14 cellular contexts compared by ENCODE assay signal in genomic region chr2:232419245-232420072, GRCh38. TPM values are rescaled to one million over a fixed set of nuclear protein-coding genes. Genes with fewer than 3 reads are reported as not detected.
DNase-seq lines count a peak whose midpoint lies in the region; ATAC-seq, FAIRE-seq and TF ChIP-seq lines count a peak whose summit lies in the region.
"Had no signal": no experiment of that assay in that cellular context is flagged by ENCODE, and none has a peak within 500 bp of the region (broad histone marks: within the 10 kb centered on the region; RNA-seq: fewer than 3 reads in every experiment).

No MANE protein-coding gene starts in this region.

- ATAC-seq in A549 = peak in 1 of 2 experiments; percentile 8; a peak in 2 of 6 replicates
- no peak for ATAC-seq in GM18873 (IDR thresholded peaks at IDR 0.05; ENCODE audit: low FRiP score, unreplicated experiment)
- ATAC-seq in HG02938 (IDR thresholded peaks at IDR 0.05; ENCODE audit: unreplicated experiment) = no peak
- ATAC-seq in GM21576 (IDR thresholded peaks at IDR 0.05; ENCODE audit: unreplicated experiment) = no peak

- no peaks in the 10 kb centered on the region for H3K9me2 ChIP-seq in GM23248 (ENCODE audit: insufficient read depth)

- H3K27ac Mint-ChIP-seq in nephron progenitor cell = no peak overlapping the region

- intact Hi-C loops in A673 (cut with micrococcal nuclease; ENCODE audit: unreplicated experiment) = no loop called here

- H3K27me3 Mint-ChIP-seq in nephron progenitor cell (ENCODE audit: low read depth, poor library complexity) = peaks cover 99% of the 10 kb centered on the region

- TF ChIP-seq EP300 in A549 (IDR thresholded peaks at IDR 0.05) = no peak

- no peak overlapping the region for H2AFZ ChIP-seq in GM23248

- no peak for TF ChIP-seq CTCF in A549 (IDR thresholded peaks at IDR 0.05)
- no peak for TF ChIP-seq CTCF in nephron progenitor cell (IDR thresholded peaks at IDR 0.05)
- no peak for TF ChIP-seq CTCF in A673 (conservative IDR thresholded peaks at IDR 0.05; ENCODE audit: low read depth, low read length)

- no peak overlapping the region for H3K9ac ChIP-seq in GM23248

- no peak for TF ChIP-seq RAD21 in A549 (conservative IDR thresholded peaks at IDR 0.05 in 1 of 2, IDR thresholded peaks at IDR 0.05 in 1 of 2)

- in situ Hi-C loops in GM23248 (cut with MboI) = loop anchor here (10.0 kb wide), 1 partner anchor 515 kb away; no protein-coding TSS in a partner anchor

- FAIRE-seq in A549 (lab: Jason Lieb, UNC) = no peak

- H3K27me3 ChIP-seq in GM23248 (replicated peaks; ENCODE audit: insufficient read depth) (peaks cover 58% of the 10 kb centered on the region), A673 (replicated peaks; ENCODE audit: insufficient read depth, low read depth, low read length, poor library complexity) (peaks cover 57% of the 10 kb centered on the region)
- H3K27me3 ChIP-seq in effector memory CD4-positive, alpha-beta T cell (replicated peaks; ENCODE audit: control insufficient read depth, insufficient read depth, low read length, poor library complexity, severe bottlenecking) = peaks cover 9% of the 10 kb centered on the region

- no peaks in the 10 kb centered on the region for H3K36me3 ChIP-seq in GM23248 (ENCODE audit: low read depth)
- no peaks in the 10 kb centered on the region for H3K36me3 ChIP-seq in effector memory CD4-positive, alpha-beta T cell (ENCODE audit: control insufficient read depth, insufficient read depth, low read length)
- no peaks in the 10 kb centered on the region for H3K36me3 ChIP-seq in A673 (ENCODE audit: insufficient read depth, low read length, poor library complexity, severe bottlenecking)

- CTCF ChIA-PET in A549 (lab: Yijun Ruan, JAX) (interaction anchor here (0.6 to 1.1 kb wide), 5 partner anchors 29 to 494 kb away, joined by 3 to 4 read pairs (median 3); no protein-coding TSS in a partner anchor), A673 (lab: Charles Lee) (no interaction called here)

- H3K36me3 Mint-ChIP-seq in nephron progenitor cell (ENCODE audit: low read depth) = peaks cover 11% of the 10 kb centered on the region

- peak overlapping the region; percentile 32; the same call in 2 of the 3 replicates for H3K4me3 ChIP-seq in A549
- H3K4me3 ChIP-seq in GM23248 = peak overlapping the region; percentile 57; the same call in 1 of the 2 replicates
- peak overlapping the region; percentile 17 for H3K4me3 ChIP-seq in effector memory CD4-positive, alpha-beta T cell (ENCODE audit: insufficient read depth, low read depth, low read length, poor library complexity, severe bottlenecking)
- no peak overlapping the region for H3K4me3 ChIP-seq in A673 (ENCODE audit: low read depth, low read length, poor library complexity, severe bottlenecking)

- no peaks in the 10 kb centered on the region for H4K20me1 ChIP-seq in GM23248 (ENCODE audit: insufficient read depth)

- no peaks in the 10 kb centered on the region for H3F3A ChIP-seq in GM23248 (ENCODE audit: insufficient read depth)

- peak overlapping the region; percentile 64 for H3K4me2 ChIP-seq in A549
- peak overlapping the region; percentile 57 for H3K4me2 ChIP-seq in GM23248 (ENCODE audit: unreplicated experiment)

- BruUV-seq in A673 (replicated peaks; lab: Mats Ljungman, UMichigan) = no TSS peak

- H3K9me3 ChIP-seq in A549 (peaks cover 3% of the 10 kb centered on the region; the same call in 1 of the 3 replicates), GM23248 (ENCODE audit: low read depth) (no peaks in the 10 kb centered on the region), A673 (ENCODE audit: low read depth, low read length, poor library complexity, severe bottlenecking) (no peaks in the 10 kb centered on the region)
- H3K9me3 ChIP-seq in effector memory CD4-positive, alpha-beta T cell (ENCODE audit: control insufficient read depth, low read length) = no peaks in the 10 kb centered on the region

- H3K27ac ChIP-seq in A549 (no peak overlapping the region), GM23248 (no peak overlapping the region), A673 (ENCODE audit: low read depth, low read length, poor library complexity, severe bottlenecking) (no peak overlapping the region)
- no peak overlapping the region for H3K27ac ChIP-seq in effector memory CD4-positive, alpha-beta T cell (ENCODE audit: insufficient read depth, low read length, poor library complexity, severe bottlenecking)

- peaks cover 11% of the 10 kb centered on the region for H3K4me1 Mint-ChIP-seq in nephron progenitor cell

- no peaks in the 10 kb centered on the region for H3K4me1 ChIP-seq in A549
- no peaks in the 10 kb centered on the region for H3K4me1 ChIP-seq in GM23248 (ENCODE audit: insufficient read depth)
- H3K4me1 ChIP-seq in effector memory CD4-positive, alpha-beta T cell (ENCODE audit: control insufficient read depth, insufficient read depth, low read length, poor library complexity, severe bottlenecking) = peaks cover 7% of the 10 kb centered on the region
- no peaks in the 10 kb centered on the region for H3K4me1 ChIP-seq in A673 (ENCODE audit: insufficient read depth, low read length, poor library complexity, severe bottlenecking)

- TF ChIP-seq POLR2A in A549 (IDR thresholded peaks at IDR 0.05; ENCODE audit: low read length) = no peak

- 86% methylated on average over 48 of the region's 79 CpGs for WGBS in A549 (ENCODE audit: missing lambda C conversion rate)
- WGBS in GM23248 (ENCODE audit: low coverage in 1 of 2, low lambda C conversion rate in 2 of 2, missing lambda C conversion rate in 2 of 2), 2 experiments = 5 to 8% methylated on average over 61 to 77 of the region's 79 CpGs

- DNase-seq in A549 (ENCODE audit: low read depth in 1 of 2, low spot score in 1 of 2) = no peak
- no peak for DNase-seq in GM23248
- DNase-seq in effector memory CD4-positive, alpha-beta T cell = no peak
- peak; percentile 47 for DNase-seq in nephron progenitor cell
- no peak for DNase-seq in A673 (ENCODE audit: low spot score)
- DNase-seq: amniotic stem cell; DND-41; hypothalamus; NCI-H2171; stimulated activated CD4-positive, alpha-beta T cell treated with anti-CD3 and anti-CD28 coated beads, Interleukin-12 subunit alpha, Interleukin-12 subunit beta, amount 100 ng/mL, for 4 hours had no signal

- H3K79me2 ChIP-seq in GM23248 (ENCODE audit: insufficient read depth) = no peaks in the 10 kb centered on the region

- peaks cover 27% of the 10 kb centered on the region for H3K9me3 Mint-ChIP-seq in nephron progenitor cell

- H3K4me3 Mint-ChIP-seq in nephron progenitor cell = peak overlapping the region; percentile 74

- POLR2A ChIA-PET in A549 (lab: Yijun Ruan, JAX) (no interaction called here), A673 (lab: Charles Lee; ENCODE audit: low non-redundant PET) (no interaction called here)

TF ChIP-seq in A549, 52 proteins besides CTCF, POLR2A, EP300 and RAD21:
- TF ChIP-seq NR3C1 (IDR thresholded peaks at IDR 0.05) (no peak), MAFK (IDR thresholded peaks at IDR 0.05; ENCODE audit: partially characterized antibody) (no peak), USF2 (IDR thresholded peaks at IDR 0.05) (no peak), RFX5 (IDR thresholded peaks at IDR 0.05) (no peak), FOXS1 (CRISPR knock-in tag; IDR thresholded peaks at IDR 0.05) (no peak), HOXA7 (CRISPR knock-in tag; IDR thresholded peaks at IDR 0.05) (no peak)

RNA-seq across cellular contexts. Expression of gene ALPG, which starts 12.8 kb away (rescaled TPM):
- polyA plus RNA-seq in A549 (2011; rRNA removed) = 0.17 and 0.18 TPM in 2 replicates
- polyA plus RNA-seq in A549 (2012; cell fraction: cytosol; rRNA removed) = 0.08 and 0.12 TPM in 2 replicates
- 0.24 and 0.30 TPM in 2 replicates for polyA plus RNA-seq in A549 (2012; cell fraction: nucleus; rRNA removed)
- polyA plus RNA-seq in A549 (2017; fragmentation: RNase III; extraction: RNeasy Plus Mini Kit Qiagen cat#74134 plus additional on column Dnase treatment) = 0.04 to 0.07 TPM in 2 of 3 replicates, not detected in the other
- 0.08 and 0.15 TPM in 2 replicates for polyA minus RNA-seq in A549 (2011; rRNA and poly(A)+ RNA removed)
- not detected in 2 replicates for total RNA-seq in GM23248 (2014; rRNA removed; shearing (Covaris generic))
- polyA plus RNA-seq in GM23248 (2016; fragmentation: Nextera tagmentation; extraction: Ambion mirVana) = not detected in 2 replicates
- total RNA-seq in A673 (2021) = not detected in 2 replicates
- total RNA-seq: T-helper 2 cell treated with Interferon-gamma antibody and Interleukin-4, amounts not matched to agents 100 ng/mL and 5 ng/mL, for 36 hours had no signal

RNA-seq across cellular contexts. Expression of gene ALPI, which starts 36.5 kb away (rescaled TPM):
- 0.05 and 0.11 TPM in 2 replicates for polyA plus RNA-seq in A549 (2011; rRNA removed)
- polyA plus RNA-seq in A549 (2012; cell fraction: cytosol; rRNA removed) = 0.03 and 0.04 TPM in 2 replicates
- 0.02 TPM in 2 replicates for polyA plus RNA-seq in A549 (2012; cell fraction: nucleus; rRNA removed)
- polyA plus RNA-seq in A549 (2017; fragmentation: RNase III; extraction: RNeasy Plus Mini Kit Qiagen cat#74134 plus additional on column Dnase treatment) = not detected in 3 replicates
- polyA minus RNA-seq in A549 (2011; rRNA and poly(A)+ RNA removed) = 0.24 and 0.29 TPM in 2 replicates
- not detected in 2 replicates for total RNA-seq in GM23248 (2014; rRNA removed; shearing (Covaris generic))
- polyA plus RNA-seq in GM23248 (2016; fragmentation: Nextera tagmentation; extraction: Ambion mirVana) = not detected in 2 replicates
- not detected in 2 replicates for total RNA-seq in A673 (2021)
- total RNA-seq: T-helper 2 cell treated with Interferon-gamma antibody and Interleukin-4, amounts not matched to agents 100 ng/mL and 5 ng/mL, for 36 hours had no signal

RNA-seq across cellular contexts. Expression of gene ALPP, which starts 40.9 kb away (rescaled TPM):
- polyA plus RNA-seq in A549 (2011; rRNA removed) (0.05 and 0.10 TPM in 2 replicates), A549 (2017; fragmentation: RNase III; extraction: RNeasy Plus Mini Kit Qiagen cat#74134 plus additional on column Dnase treatment) (0.18 to 0.31 TPM (median 0.18 TPM) in 3 replicates), GM23248 (2016; fragmentation: Nextera tagmentation; extraction: Ambion mirVana) (not detected in 2 replicates)
- 0.05 and 0.11 TPM in 2 replicates for polyA plus RNA-seq in A549 (2012; cell fraction: cytosol; rRNA removed)
- polyA plus RNA-seq in A549 (2012; cell fraction: nucleus; rRNA removed) = 0.20 and 0.22 TPM in 2 replicates
- polyA minus RNA-seq in A549 (2011; rRNA and poly(A)+ RNA removed) = 0.17 TPM in 1 of 2 replicates, not detected in the other
- total RNA-seq in GM23248 (2014; rRNA removed; shearing (Covaris generic)) = not detected in 2 replicates
- total RNA-seq in A673 (2021) = not detected in 2 replicates
- total RNA-seq: T-helper 2 cell treated with Interferon-gamma antibody and Interleukin-4, amounts not matched to agents 100 ng/mL and 5 ng/mL, for 36 hours had no signal
